Comparison of ENCODE assay signal across 7 cellular contexts in the genomic region with DNA sequence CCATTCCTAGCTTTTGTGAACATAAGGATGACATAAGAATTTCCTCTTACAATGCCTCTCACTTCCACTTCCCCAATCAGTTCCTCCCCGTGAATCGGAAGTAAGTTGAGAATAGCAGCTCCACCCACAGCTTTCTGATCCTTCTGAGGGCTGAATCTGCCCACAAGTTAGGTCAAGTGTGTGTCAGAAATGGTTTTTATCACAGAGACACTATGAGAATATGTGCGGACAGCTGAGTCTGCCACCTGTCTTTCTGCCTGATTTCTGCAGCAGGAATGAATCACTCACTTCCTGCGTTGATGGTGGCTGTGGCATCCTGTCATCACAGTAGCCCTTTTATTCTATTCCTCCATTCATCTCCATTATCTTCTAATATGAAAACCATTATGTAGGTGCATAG.
DNase-seq lines count a peak whose midpoint lies in the region; ATAC-seq and TF ChIP-seq lines count a peak whose summit lies in the region.

No MANE protein-coding gene starts in this region.

- H3K79me2 ChIP-seq in SU-DHL-6 (ENCODE audit: insufficient read depth, low read length), result no peaks in the 10 kb centered on the region

- H4K20me1 ChIP-seq in SU-DHL-6 (ENCODE audit: low read depth, low read length), result no peaks in the 10 kb centered on the region

- H3K4me2 ChIP-seq in SU-DHL-6 (ENCODE audit: low read depth, low read length, poor library complexity, severe bottlenecking), result peak overlapping the region; percentile 2

- H3K9me3 ChIP-seq in SU-DHL-6 (ENCODE audit: insufficient read depth, low read length) (no peaks in the 10 kb centered on the region), MG63 (no peaks in the 10 kb centered on the region)
- H3K9me3 ChIP-seq in effector memory CD4-positive, alpha-beta T cell (ENCODE audit: control insufficient read depth, low read length), result no peaks in the 10 kb centered on the region

- intact Hi-C loops in left ventricle myocardium superior (cut with micrococcal nuclease), result no loop called here

- H3K27me3 ChIP-seq in SU-DHL-6 (ENCODE audit: low read length) (no peaks in the 10 kb centered on the region), MG63 (no peaks in the 10 kb centered on the region)
- no peaks in the 10 kb centered on the region for H3K27me3 ChIP-seq in effector memory CD4-positive, alpha-beta T cell (replicated peaks; ENCODE audit: control insufficient read depth, insufficient read depth, low read length, poor library complexity, severe bottlenecking)

- DNase-seq in GM12864 (ENCODE audit: low read depth) (peak; percentile 78), left ventricle myocardium superior (no peak), MG63 (no peak)
- no peak for DNase-seq in effector memory CD4-positive, alpha-beta T cell

- H3K9me2 ChIP-seq in SU-DHL-6 (replicated peaks; ENCODE audit: insufficient read depth, low read length), result no peaks in the 10 kb centered on the region

- no peak overlapping the region for H3K27ac ChIP-seq in SU-DHL-6 (ENCODE audit: low read depth, low read length)
- no peak overlapping the region for H3K27ac ChIP-seq in effector memory CD4-positive, alpha-beta T cell (ENCODE audit: insufficient read depth, low read length, poor library complexity, severe bottlenecking)

- no peaks in the 10 kb centered on the region for H3K4me1 ChIP-seq in effector memory CD4-positive, alpha-beta T cell (ENCODE audit: control insufficient read depth, insufficient read depth, low read length, poor library complexity, severe bottlenecking)

- no peak overlapping the region for H2AFZ ChIP-seq in SU-DHL-6 (ENCODE audit: low read depth, low read length, severe bottlenecking)

- no peak overlapping the region for H3K9ac ChIP-seq in SU-DHL-6 (ENCODE audit: low read length)

- H3K4me3 ChIP-seq in GM12864 (ENCODE audit: low read depth, low read length), result no peak overlapping the region
- no peak overlapping the region for H3K4me3 ChIP-seq in SU-DHL-6 (ENCODE audit: insufficient read depth, low read length, poor library complexity, severe bottlenecking)
- no peak overlapping the region for H3K4me3 ChIP-seq in effector memory CD4-positive, alpha-beta T cell (ENCODE audit: insufficient read depth, low read depth, low read length, poor library complexity, severe bottlenecking)
- no peak overlapping the region for H3K4me3 ChIP-seq in MG63

- peak; percentile 17 for TF ChIP-seq CTCF in GM12864 (IDR thresholded peaks at IDR 0.05; ENCODE audit: low read depth, low read length, missing control alignments)
- no peak for TF ChIP-seq CTCF in SU-DHL-6 (IDR thresholded peaks at IDR 0.05; ENCODE audit: insufficient read depth, low read length, poor library complexity, severe bottlenecking)

- no peaks in the 10 kb centered on the region for H3K36me3 ChIP-seq in SU-DHL-6 (ENCODE audit: low read length)
- no peaks in the 10 kb centered on the region for H3K36me3 ChIP-seq in effector memory CD4-positive, alpha-beta T cell (ENCODE audit: control insufficient read depth, insufficient read depth, low read length)
- H3K36me3 ChIP-seq in MG63, result no peaks in the 10 kb centered on the region

- H3F3A ChIP-seq in SU-DHL-6 (ENCODE audit: insufficient read depth), result no peaks in the 10 kb centered on the region

- ATAC-seq in GM19467 (IDR thresholded peaks at IDR 0.05; ENCODE audit: unreplicated experiment) (peak; percentile 90), HG03521 (IDR thresholded peaks at IDR 0.05; ENCODE audit: unreplicated experiment) (peak; percentile 88), left ventricle myocardium superior (peak; percentile 67)
